8 cellular contexts compared by ENCODE assay signal in genomic region chr9:93511228-93511627, GRCh38. TPM values are rescaled to one million over a fixed set of nuclear protein-coding genes. Genes with fewer than 3 reads are reported as not detected.
A peak's percentile ranks its signal among the peaks of the same experiment; 100 is the strongest.
DNase-seq lines count a peak whose midpoint lies in the region; ATAC-seq and TF ChIP-seq lines count a peak whose summit lies in the region.
"Not testable (repeated sequence)": the region's sequence is repeated elsewhere in the genome, so short reads cannot be mapped to it uniquely, and the experiment has no call there.

No MANE protein-coding gene starts in this region.

- peaks cover 5 to 57% (median 16%) of the 10 kb centered on the region in 10 experiments; a peak in 18 of 20 replicates for H3K4me1 ChIP-seq in BLaER1 treated with 17β-estradiol and CSF1 and Interleukin-3, amounts not matched to agents 10 nM and 100 nM
- H3K4me1 ChIP-seq in left ventricle myocardium inferior, result peaks cover 61% of the 10 kb centered on the region

- not testable (repeated sequence) for H3K27me3 Mint-ChIP-seq in activated naive CD4-positive, alpha-beta T cell treated with anti-CD3 and anti-CD28 coated beads, Interleukin-2, amount 50 U/mL, for 24 hours; memory B cell

- peak; percentile 33 for ATAC-seq in esophagus mucosa
- ATAC-seq in memory B cell (ENCODE audit: low read depth), result not testable (repeated sequence)

- H3K4me3 ChIP-seq in BLaER1 treated with 17β-estradiol and CSF1 and Interleukin-3, amounts not matched to agents 10 nM and 100 nM; LNCaP clone FGC (ENCODE audit: low read depth, low read length); left ventricle myocardium inferior: not testable (repeated sequence)

- H3K27ac Mint-ChIP-seq in activated naive CD4-positive, alpha-beta T cell treated with anti-CD3 and anti-CD28 coated beads, Interleukin-2, amount 50 U/mL, for 24 hours, result peak overlapping the region; percentile 46
- peak overlapping the region; percentile 6 for H3K27ac Mint-ChIP-seq in memory B cell

- not testable (repeated sequence) for H3K4me3 Mint-ChIP-seq in activated naive CD4-positive, alpha-beta T cell treated with anti-CD3 and anti-CD28 coated beads, Interleukin-2, amount 50 U/mL, for 24 hours; memory B cell

- H4K20me1 ChIP-seq in BLaER1 treated with 17β-estradiol and CSF1 and Interleukin-3, amounts not matched to agents 10 nM and 100 nM, result peaks cover 30 to 85% (median 51%) of the 10 kb centered on the region in 11 experiments; a peak in 19 of 22 replicates

- H3K36me3 ChIP-seq in BLaER1 treated with 17β-estradiol and CSF1 and Interleukin-3, amounts not matched to agents 10 nM and 100 nM, result peaks cover 33 to 79% (median 65%) of the 10 kb centered on the region in 11 experiments
- H3K36me3 ChIP-seq in left ventricle myocardium inferior, result not testable (repeated sequence)

- peak overlapping the region in 6 of 11 experiments; percentile 35 to 69 (median 62); a peak in 13 of 22 replicates for H3K27ac ChIP-seq in BLaER1 treated with 17β-estradiol and CSF1 and Interleukin-3, amounts not matched to agents 10 nM and 100 nM
- peak overlapping the region; percentile 63 for H3K27ac ChIP-seq in left ventricle myocardium inferior (replicated peaks)
- H3K27ac ChIP-seq in substantia nigra (ENCODE audit: low read depth, low read length, poor library complexity, severe bottlenecking), result not testable (repeated sequence)

- H3K9me3 ChIP-seq in BLaER1 treated with 17β-estradiol and CSF1 and Interleukin-3, amounts not matched to agents 10 nM and 100 nM (replicated peaks in 1 of 11); left ventricle myocardium inferior (replicated peaks): not testable (repeated sequence)

- H3K9me3 Mint-ChIP-seq in activated naive CD4-positive, alpha-beta T cell treated with anti-CD3 and anti-CD28 coated beads, Interleukin-2, amount 50 U/mL, for 24 hours; memory B cell: not testable (repeated sequence)

- peak overlapping the region in 1 of 11 experiments; percentile 51; a peak in 1 of 22 replicates for H3K9ac ChIP-seq in BLaER1 treated with 17β-estradiol and CSF1 and Interleukin-3, amounts not matched to agents 10 nM and 100 nM

- intact Hi-C loops in left ventricle myocardium inferior (cut with micrococcal nuclease), result not testable (repeated sequence)

- H3K4me2 ChIP-seq in BLaER1 treated with 17β-estradiol and CSF1 and Interleukin-3, amounts not matched to agents 10 nM and 100 nM, result peak overlapping the region in 5 of 11 experiments; percentile 26 to 82 (median 63); a peak in 8 of 22 replicates

- not testable (repeated sequence) for H3K27me3 ChIP-seq in BLaER1 treated with 17β-estradiol and CSF1 and Interleukin-3, amounts not matched to agents 10 nM and 100 nM; left ventricle myocardium inferior (ENCODE audit: low read depth)

- DNase-seq in LNCaP clone FGC (ENCODE audit: low read depth) (peak; percentile 95), left ventricle myocardium inferior (peak; percentile 81), pons (ENCODE audit: low spot score) (peak; percentile 57), substantia nigra (lab: John Stamatoyannopoulos, UW) (peak in 39 of 49 donors; percentile 8 to 81 (median 46))
- DNase-seq in memory B cell (ENCODE audit: low spot score in 2 of 2), result not testable (repeated sequence)

- H3K36me3 Mint-ChIP-seq in activated naive CD4-positive, alpha-beta T cell treated with anti-CD3 and anti-CD28 coated beads, Interleukin-2, amount 50 U/mL, for 24 hours, result not testable (repeated sequence)
- H3K36me3 Mint-ChIP-seq in memory B cell, result peaks cover 17% of the 10 kb centered on the region

- TF ChIP-seq CTCF in LNCaP clone FGC (IDR thresholded peaks at IDR 0.05; ENCODE audit: control insufficient read depth, extremely low read depth, insufficient read depth); left ventricle myocardium inferior (IDR thresholded peaks at IDR 0.05; ENCODE audit: borderline replicate concordance): not testable (repeated sequence)

- peaks cover 63% of the 10 kb centered on the region for H3K4me1 Mint-ChIP-seq in activated naive CD4-positive, alpha-beta T cell treated with anti-CD3 and anti-CD28 coated beads, Interleukin-2, amount 50 U/mL, for 24 hours
- H3K4me1 Mint-ChIP-seq in memory B cell, result peaks cover 29% of the 10 kb centered on the region

RNA-seq across cellular contexts. Expression of gene FAM120AOS, which starts 57.8 kb away (rescaled TPM):
- total RNA-seq in esophagus mucosa, result 28.8 TPM
- total RNA-seq in left ventricle myocardium inferior, result 27.3 TPM

RNA-seq across cellular contexts. Expression of gene FAM120A, which starts 59.7 kb away (rescaled TPM):
- total RNA-seq in esophagus mucosa, result 75.8 TPM
- 104 TPM for total RNA-seq in left ventricle myocardium inferior
